Comparison of ENCODE assay signal across 1 cellular context in the genomic region with DNA sequence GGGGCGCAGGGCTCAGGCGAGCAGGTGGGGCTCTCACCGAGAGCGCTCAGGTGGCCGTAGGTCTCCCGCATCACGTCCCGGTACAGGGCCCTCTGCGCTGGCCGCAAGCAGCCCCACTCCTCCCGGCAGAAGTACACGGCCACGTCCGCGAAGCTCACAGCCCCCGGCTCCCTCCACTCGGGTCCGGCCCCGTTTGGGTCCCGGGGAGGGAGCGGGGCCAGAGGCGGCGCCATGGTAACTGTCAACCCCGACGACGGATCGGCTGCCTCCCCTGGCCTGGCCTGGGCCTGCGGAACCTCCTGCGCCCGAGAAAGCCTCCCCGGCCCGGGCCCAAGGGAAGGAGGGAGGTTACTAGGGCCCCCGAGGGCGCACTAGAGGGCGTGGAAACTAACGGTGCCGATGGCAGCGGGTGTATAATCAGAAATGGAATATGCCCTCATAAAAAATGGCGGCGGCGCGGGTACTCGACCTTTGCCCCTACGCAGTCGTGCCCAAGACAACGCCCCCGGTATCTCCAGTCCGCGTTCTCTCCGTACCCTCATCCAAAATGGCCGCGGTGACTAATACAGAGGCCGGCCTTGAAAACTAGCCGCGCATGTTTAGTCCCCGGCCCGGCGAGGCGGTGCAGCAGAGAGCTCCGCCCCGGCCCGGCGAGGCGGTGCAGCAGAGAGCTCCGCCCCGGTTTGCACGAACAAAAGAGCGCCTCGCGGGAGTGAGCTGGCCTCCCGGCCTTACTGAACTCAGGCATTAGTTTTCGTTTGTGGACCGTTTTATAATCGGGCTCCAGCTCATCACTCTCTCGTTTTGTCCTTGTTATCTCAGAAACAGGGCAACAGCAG.
TF ChIP-seq lines count a peak whose summit lies in the region.

ZNF764 (minus strand) TSS at position 425 of the 839 bp plus-strand sequence; CDS start at position 233, 192 bp downstream.

TF ChIP-seq in HepG2, 621 proteins besides CTCF, POLR2A, EP300 and RAD21 (continued from another document and continues in another):
- TF ChIP-seq, protein P1, sequence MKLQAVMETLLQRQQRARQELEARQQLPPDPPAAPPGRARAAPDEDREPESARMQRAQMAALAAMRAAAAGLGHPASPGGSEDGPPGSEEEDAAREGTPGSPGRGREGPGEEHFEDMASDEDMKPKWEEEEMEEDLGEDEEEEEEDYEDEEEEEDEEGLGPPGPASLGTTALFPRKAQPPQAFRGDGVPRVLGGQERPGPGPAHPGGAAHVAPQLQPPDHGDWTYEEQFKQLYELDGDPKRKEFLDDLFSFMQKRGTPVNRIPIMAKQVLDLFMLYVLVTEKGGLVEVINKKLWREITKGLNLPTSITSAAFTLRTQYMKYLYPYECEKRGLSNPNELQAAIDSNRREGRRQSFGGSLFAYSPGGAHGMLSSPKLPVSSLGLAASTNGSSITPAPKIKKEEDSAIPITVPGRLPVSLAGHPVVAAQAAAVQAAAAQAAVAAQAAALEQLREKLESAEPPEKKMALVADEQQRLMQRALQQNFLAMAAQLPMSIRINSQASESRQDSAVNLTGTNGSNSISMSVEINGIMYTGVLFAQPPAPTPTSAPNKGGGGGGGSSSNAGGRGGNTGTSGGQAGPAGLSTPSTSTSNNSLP (IDR thresholded peaks at IDR 0.05; ENCODE audit: low read depth, low read length) = peak; percentile 78; the same call in 1 of the 2 replicates
- no peak for TF ChIP-seq SYNCRIP (IDR thresholded peaks at IDR 0.05; ENCODE audit: insufficient read depth, low read depth, low read length)
- TF ChIP-seq, protein P2, sequence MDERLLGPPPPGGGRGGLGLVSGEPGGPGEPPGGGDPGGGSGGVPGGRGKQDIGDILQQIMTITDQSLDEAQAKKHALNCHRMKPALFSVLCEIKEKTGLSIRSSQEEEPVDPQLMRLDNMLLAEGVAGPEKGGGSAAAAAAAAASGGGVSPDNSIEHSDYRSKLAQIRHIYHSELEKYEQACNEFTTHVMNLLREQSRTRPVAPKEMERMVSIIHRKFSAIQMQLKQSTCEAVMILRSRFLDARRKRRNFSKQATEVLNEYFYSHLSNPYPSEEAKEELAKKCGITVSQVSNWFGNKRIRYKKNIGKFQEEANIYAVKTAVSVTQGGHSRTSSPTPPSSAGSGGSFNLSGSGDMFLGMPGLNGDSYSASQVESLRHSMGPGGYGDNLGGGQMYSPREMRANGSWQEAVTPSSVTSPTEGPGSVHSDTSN (CRISPR knock-in tag; IDR thresholded peaks at IDR 0.05) = 0 out of 2 replicates have a peak, but pooled peaks have one; percentile 9
- no peak for TF ChIP-seq ZNF839 (CRISPR knock-in tag; IDR thresholded peaks at IDR 0.05; ENCODE audit: borderline replicate concordance)
- peak; percentile 44; the same call in 1 of the 2 replicates for TF ChIP-seq ATAD3A (CRISPR knock-in tag; IDR thresholded peaks at IDR 0.05)
- no peak; the same call in 1 of the 2 replicates for TF ChIP-seq KAT7 (CRISPR knock-in tag; IDR thresholded peaks at IDR 0.05; ENCODE audit: borderline replicate concordance)
- TF ChIP-seq ZBTB10 (CRISPR knock-in tag; IDR thresholded peaks at IDR 0.05; ENCODE audit: borderline replicate concordance) = peak; percentile 27; the same call in 1 of the 2 replicates
- TF ChIP-seq ZNF138 (CRISPR knock-in tag; IDR thresholded peaks at IDR 0.05; ENCODE audit: low read depth) = 0 out of 2 replicates have a peak, but pooled peaks have one; percentile 42
- peak; percentile 46; the same call in 1 of the 2 replicates for TF ChIP-seq PATZ1 (CRISPR knock-in tag; IDR thresholded peaks at IDR 0.05)
- no peak for TF ChIP-seq NFE2L2 (IDR thresholded peaks at IDR 0.05; ENCODE audit: low read length)
- TF ChIP-seq ZNF879 (CRISPR knock-in tag; IDR thresholded peaks at IDR 0.05) = no peak; the same call in 1 of the 2 replicates
- TF ChIP-seq TFDP1 (CRISPR knock-in tag; IDR thresholded peaks at IDR 0.05; ENCODE audit: borderline replicate concordance) = peak; percentile 40; the same call in 1 of the 2 replicates
- TF ChIP-seq, protein P3, sequence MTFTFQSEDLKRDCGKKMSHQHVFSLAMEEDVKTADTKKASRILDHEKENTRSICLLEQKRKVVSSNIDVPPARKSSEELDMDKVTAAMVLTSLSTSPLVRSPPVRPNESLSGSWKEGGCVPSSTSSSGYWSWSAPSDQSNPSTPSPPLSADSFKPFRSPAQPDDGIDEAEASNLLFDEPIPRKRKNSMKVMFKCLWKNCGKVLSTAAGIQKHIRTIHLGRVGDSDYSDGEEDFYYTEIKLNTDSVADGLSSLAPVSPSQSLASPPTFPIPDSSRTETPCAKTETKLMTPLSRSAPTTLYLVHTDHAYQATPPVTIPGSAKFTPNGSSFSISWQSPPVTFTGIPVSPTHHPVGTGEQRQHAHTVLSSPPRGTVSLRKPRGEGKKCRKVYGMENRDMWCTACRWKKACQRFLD (CRISPR knock-in tag; IDR thresholded peaks at IDR 0.05; ENCODE audit: borderline replicate concordance) = peak; percentile 82; the same call in 1 of the 2 replicates
- TF ChIP-seq KLF11 (CRISPR knock-in tag; IDR thresholded peaks at IDR 0.05) = peak; percentile 90; the same call in 1 of the 2 replicates
- TF ChIP-seq ARHGAP35 (CRISPR knock-in tag; IDR thresholded peaks at IDR 0.05; ENCODE audit: borderline replicate concordance) = peak; percentile 80; the same call in 1 of the 2 replicates
- TF ChIP-seq ZNF891 (CRISPR knock-in tag; IDR thresholded peaks at IDR 0.05) = peak; percentile 92; the same call in 1 of the 2 replicates
- no peak for TF ChIP-seq FLYWCH1 (CRISPR knock-in tag; IDR thresholded peaks at IDR 0.05)
- TF ChIP-seq ZNF292 (CRISPR knock-in tag; IDR thresholded peaks at IDR 0.05; ENCODE audit: borderline replicate concordance, low read depth) = peak; percentile 69; the same call in 1 of the 2 replicates
- TF ChIP-seq ZNF7 (CRISPR knock-in tag; IDR thresholded peaks at IDR 0.05) = no peak; the same call in 1 of the 2 replicates
- no peak; the same call in 1 of the 2 replicates for TF ChIP-seq ZNF180 (CRISPR knock-in tag; IDR thresholded peaks at IDR 0.05; ENCODE audit: borderline replicate concordance, low read depth)
- TF ChIP-seq EZH2 (conservative IDR thresholded peaks at IDR 0.05; ENCODE audit: low read depth, low read length) = no peak
- peak; percentile 93; the same call in 1 of the 2 replicates for TF ChIP-seq ZNF350 (CRISPR knock-in tag; IDR thresholded peaks at IDR 0.05; ENCODE audit: borderline replicate concordance, low read depth)
- TF ChIP-seq ZBTB2 (CRISPR knock-in tag; IDR thresholded peaks at IDR 0.05; ENCODE audit: low read depth) = peak; percentile 96
- TF ChIP-seq ZNF329 (CRISPR knock-in tag; IDR thresholded peaks at IDR 0.05; ENCODE audit: low read depth) = peak; percentile 55; the same call in 1 of the 2 replicates
- TF ChIP-seq HOXA5 (CRISPR knock-in tag; IDR thresholded peaks at IDR 0.05) = no peak; the same call in 1 of the 2 replicates
- no peak for TF ChIP-seq MTERF4 (CRISPR knock-in tag; IDR thresholded peaks at IDR 0.05)
- TF ChIP-seq GMEB1 (CRISPR knock-in tag; IDR thresholded peaks at IDR 0.05; ENCODE audit: borderline replicate concordance) = peak; percentile 99
- TF ChIP-seq ZNF775 (CRISPR knock-in tag; IDR thresholded peaks at IDR 0.05; ENCODE audit: borderline replicate concordance) = peak; percentile 62; the same call in 1 of the 2 replicates
- peak; percentile 92 for TF ChIP-seq ZNF850 (CRISPR knock-in tag; conservative IDR thresholded peaks at IDR 0.05)
- TF ChIP-seq, protein P4, sequence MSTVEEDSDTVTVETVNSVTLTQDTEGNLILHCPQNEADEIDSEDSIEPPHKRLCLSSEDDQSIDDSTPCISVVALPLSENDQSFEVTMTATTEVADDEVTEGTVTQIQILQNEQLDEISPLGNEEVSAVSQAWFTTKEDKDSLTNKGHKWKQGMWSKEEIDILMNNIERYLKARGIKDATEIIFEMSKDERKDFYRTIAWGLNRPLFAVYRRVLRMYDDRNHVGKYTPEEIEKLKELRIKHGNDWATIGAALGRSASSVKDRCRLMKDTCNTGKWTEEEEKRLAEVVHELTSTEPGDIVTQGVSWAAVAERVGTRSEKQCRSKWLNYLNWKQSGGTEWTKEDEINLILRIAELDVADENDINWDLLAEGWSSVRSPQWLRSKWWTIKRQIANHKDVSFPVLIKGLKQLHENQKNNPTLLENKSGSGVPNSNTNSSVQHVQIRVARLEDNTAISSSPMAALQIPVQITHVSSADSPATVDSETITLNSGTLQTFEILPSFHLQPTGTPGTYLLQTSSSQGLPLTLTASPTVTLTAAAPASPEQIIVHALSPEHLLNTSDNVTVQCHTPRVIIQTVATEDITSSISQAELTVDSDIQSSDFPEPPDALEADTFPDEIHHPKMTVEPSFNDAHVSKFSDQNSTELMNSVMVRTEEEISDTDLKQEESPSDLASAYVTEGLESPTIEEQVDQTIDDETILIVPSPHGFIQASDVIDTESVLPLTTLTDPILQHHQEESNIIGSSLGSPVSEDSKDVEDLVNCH (CRISPR knock-in tag; IDR thresholded peaks at IDR 0.05) = no peak
